1 cellular context compared by ENCODE assay signal in the genomic region with DNA sequence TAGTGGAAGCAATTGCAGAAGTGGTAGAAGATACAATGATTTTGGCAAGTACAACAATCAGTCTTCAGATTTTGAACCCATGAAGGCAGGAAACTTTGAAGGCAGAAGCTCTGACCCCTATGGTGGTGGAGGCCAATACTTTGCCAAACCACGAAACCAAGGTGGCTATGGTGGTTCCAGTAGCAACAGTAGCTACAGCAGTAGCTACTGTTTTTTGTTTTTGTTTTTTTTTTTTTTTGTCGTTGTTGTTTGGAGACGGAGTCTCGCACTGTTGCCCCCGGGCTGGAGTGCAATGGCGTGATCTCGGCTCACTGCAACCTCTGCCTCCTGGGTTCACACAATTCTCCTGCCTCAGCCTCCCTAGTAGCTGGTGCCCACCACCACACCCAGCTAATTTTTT.
TF ChIP-seq lines count a peak whose summit lies in the region.

No MANE protein-coding gene starts in this region.

TF ChIP-seq in K562, 482 proteins besides CTCF, POLR2A, EP300 and RAD21:
- TF ChIP-seq PTTG1 (tag; IDR thresholded peaks at IDR 0.05; ENCODE audit: low read depth) (no peak), KLF16 (IDR thresholded peaks at IDR 0.05) (no peak), SMAD3 (CRISPR knock-in tag; conservative IDR thresholded peaks at IDR 0.05) (no peak), SNRNP70 (optimal IDR thresholded peaks at IDR 0.05; ENCODE audit: low read depth, low read length) (no peak), ZNF445 (CRISPR knock-in tag; IDR thresholded peaks at IDR 0.05; ENCODE audit: low read depth) (no peak), ETV1 (tag; conservative IDR thresholded peaks at IDR 0.05; ENCODE audit: low read depth) (no peak), FOXM1 (IDR thresholded peaks at IDR 0.05; ENCODE audit: low read depth) (no peak), FOXM1 (CRISPR knock-in tag; IDR thresholded peaks at IDR 0.05; ENCODE audit: low read depth) (no peak), ZNF778 (CRISPR knock-in tag; IDR thresholded peaks at IDR 0.05) (no peak)
- TF ChIP-seq, protein P1, sequence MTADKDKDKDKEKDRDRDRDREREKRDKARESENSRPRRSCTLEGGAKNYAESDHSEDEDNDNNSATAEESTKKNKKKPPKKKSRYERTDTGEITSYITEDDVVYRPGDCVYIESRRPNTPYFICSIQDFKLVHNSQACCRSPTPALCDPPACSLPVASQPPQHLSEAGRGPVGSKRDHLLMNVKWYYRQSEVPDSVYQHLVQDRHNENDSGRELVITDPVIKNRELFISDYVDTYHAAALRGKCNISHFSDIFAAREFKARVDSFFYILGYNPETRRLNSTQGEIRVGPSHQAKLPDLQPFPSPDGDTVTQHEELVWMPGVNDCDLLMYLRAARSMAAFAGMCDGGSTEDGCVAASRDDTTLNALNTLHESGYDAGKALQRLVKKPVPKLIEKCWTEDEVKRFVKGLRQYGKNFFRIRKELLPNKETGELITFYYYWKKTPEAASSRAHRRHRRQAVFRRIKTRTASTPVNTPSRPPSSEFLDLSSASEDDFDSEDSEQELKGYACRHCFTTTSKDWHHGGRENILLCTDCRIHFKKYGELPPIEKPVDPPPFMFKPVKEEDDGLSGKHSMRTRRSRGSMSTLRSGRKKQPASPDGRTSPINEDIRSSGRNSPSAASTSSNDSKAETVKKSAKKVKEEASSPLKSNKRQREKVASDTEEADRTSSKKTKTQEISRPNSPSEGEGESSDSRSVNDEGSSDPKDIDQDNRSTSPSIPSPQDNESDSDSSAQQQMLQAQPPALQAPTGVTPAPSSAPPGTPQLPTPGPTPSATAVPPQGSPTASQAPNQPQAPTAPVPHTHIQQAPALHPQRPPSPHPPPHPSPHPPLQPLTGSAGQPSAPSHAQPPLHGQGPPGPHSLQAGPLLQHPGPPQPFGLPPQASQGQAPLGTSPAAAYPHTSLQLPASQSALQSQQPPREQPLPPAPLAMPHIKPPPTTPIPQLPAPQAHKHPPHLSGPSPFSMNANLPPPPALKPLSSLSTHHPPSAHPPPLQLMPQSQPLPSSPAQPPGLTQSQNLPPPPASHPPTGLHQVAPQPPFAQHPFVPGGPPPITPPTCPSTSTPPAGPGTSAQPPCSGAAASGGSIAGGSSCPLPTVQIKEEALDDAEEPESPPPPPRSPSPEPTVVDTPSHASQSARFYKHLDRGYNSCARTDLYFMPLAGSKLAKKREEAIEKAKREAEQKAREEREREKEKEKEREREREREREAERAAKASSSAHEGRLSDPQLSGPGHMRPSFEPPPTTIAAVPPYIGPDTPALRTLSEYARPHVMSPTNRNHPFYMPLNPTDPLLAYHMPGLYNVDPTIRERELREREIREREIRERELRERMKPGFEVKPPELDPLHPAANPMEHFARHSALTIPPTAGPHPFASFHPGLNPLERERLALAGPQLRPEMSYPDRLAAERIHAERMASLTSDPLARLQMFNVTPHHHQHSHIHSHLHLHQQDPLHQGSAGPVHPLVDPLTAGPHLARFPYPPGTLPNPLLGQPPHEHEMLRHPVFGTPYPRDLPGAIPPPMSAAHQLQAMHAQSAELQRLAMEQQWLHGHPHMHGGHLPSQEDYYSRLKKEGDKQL (CRISPR knock-in tag; IDR thresholded peaks at IDR 0.05; ENCODE audit: borderline replicate concordance) = no peak
TF ChIP-seq in K562: peak in this region for 0.
